Comparison of ENCODE assay signal across 16 cellular contexts in the genomic region with DNA sequence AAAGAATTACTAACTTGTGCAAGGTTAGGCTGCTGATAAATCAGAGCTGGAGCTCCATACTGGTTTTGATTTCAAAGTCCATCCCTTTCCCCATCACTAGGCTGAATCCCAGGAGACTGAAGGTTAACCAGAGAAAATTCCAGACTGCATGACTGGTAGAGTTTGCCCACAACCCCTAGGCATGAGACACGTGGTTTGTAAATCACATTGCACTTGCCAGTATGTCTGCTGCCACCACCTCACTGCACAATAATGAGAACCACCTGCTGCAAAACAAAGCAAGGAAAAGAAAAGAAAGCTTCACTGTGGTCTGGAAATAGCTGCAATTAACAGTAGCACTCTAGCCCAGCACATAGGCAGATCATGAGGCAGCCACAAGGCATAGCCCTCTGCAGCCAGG.
DNase-seq lines count a peak whose midpoint lies in the region; TF ChIP-seq lines count a peak whose summit lies in the region.
"Had no signal": no experiment of that assay in that cellular context is flagged by ENCODE, and none has a peak within 500 bp of the region (broad histone marks: within the 10 kb centered on the region; RNA-seq: fewer than 3 reads in every experiment).

No MANE protein-coding gene starts in this region.

- H3K9me3 ChIP-seq in ascending aorta: no peaks in the 10 kb centered on the region
- H3K9me3 ChIP-seq: BLaER1 treated with 17β-estradiol and CSF1 and Interleukin-3, amounts not matched to agents 10 nM and 100 nM had no signal

- H3K4me3 ChIP-seq in astrocyte of the spinal cord (ENCODE audit: low read depth, low read length) (no peak overlapping the region), skeletal muscle cell (ENCODE audit: low read depth, low read length) (no peak overlapping the region), ascending aorta (no peak overlapping the region)
- H3K4me3 ChIP-seq: BLaER1 treated with 17β-estradiol and CSF1 and Interleukin-3, amounts not matched to agents 10 nM and 100 nM; GM12878; PC-9; SK-N-MC had no signal

- in situ Hi-C loops in astrocyte of the spinal cord (cut with HindIII; ENCODE audit: low sequenced_read_pairs): no loop called here

- no peak overlapping the region for H3K27ac ChIP-seq in ascending aorta
- H3K27ac ChIP-seq: BLaER1 treated with 17β-estradiol and CSF1 and Interleukin-3, amounts not matched to agents 10 nM and 100 nM; PC-9; SK-N-MC had no signal

- no peaks in the 10 kb centered on the region for H3K36me3 ChIP-seq in ascending aorta
- H3K36me3 ChIP-seq: BLaER1 treated with 17β-estradiol and CSF1 and Interleukin-3, amounts not matched to agents 10 nM and 100 nM had no signal

- no peaks in the 10 kb centered on the region for H3K27me3 ChIP-seq in ascending aorta
- H3K27me3 ChIP-seq: BLaER1 treated with 17β-estradiol and CSF1 and Interleukin-3, amounts not matched to agents 10 nM and 100 nM had no signal

- no peaks in the 10 kb centered on the region for H3K4me1 ChIP-seq in ascending aorta

- TF ChIP-seq CTCF in astrocyte of the spinal cord (IDR thresholded peaks at IDR 0.05; ENCODE audit: low read depth, low read length) (no peak), ascending aorta (IDR thresholded peaks at IDR 0.05) (no peak)

- intact Hi-C loops in ascending aorta (cut with DNase I): no loop called here

- DNase-seq in GM04503 (ENCODE audit: low read depth): peak; percentile 21
- DNase-seq in NCI-H1105 (lab: John Stamatoyannopoulos, UW): peak; percentile 82
- DNase-seq in astrocyte of the spinal cord (ENCODE audit: low read depth, low spot score): peak; percentile 5
- DNase-seq in skeletal muscle cell (ENCODE audit: low read depth): peak; percentile 16
- no peak for DNase-seq in epidermal melanocyte (ENCODE audit: insufficient read length, low spot score)
- DNase-seq in T-helper 9 cell: no peak
- no peak for DNase-seq in ascending aorta (ENCODE audit: low spot score in 2 of 2)
- DNase-seq: DMS 273 treated with DMSO at 0.1 percent for 48 hours, MV-4-11, NCI-H1694, NCI-H2107, NCI-H69, PC-9 had no signal

Comparison
In these comparisons a context has a peak if more than half of its experiments do, and no peak if none do; other contexts are left out.
1. DNase-seq: peak in GM04503 (single experiment), NCI-H1105 (single experiment), astrocyte of the spinal cord (single experiment) and skeletal muscle cell (single experiment); none in epidermal melanocyte (single experiment), T-helper 9 cell (single experiment) and ascending aorta (0 of 2).